In genomic region chr19:19458110-19458816, GRCh38 we compare ENCODE assay signal across 11 cellular contexts. TPM values are rescaled to one million over a fixed set of nuclear protein-coding genes. Genes with fewer than 3 reads are reported as not detected.
A peak's percentile ranks its signal among the peaks of the same experiment; 100 is the strongest.
DNase-seq lines count a peak whose midpoint lies in the region; ATAC-seq, FAIRE-seq and TF ChIP-seq lines count a peak whose summit lies in the region.
"Had no signal": no experiment of that assay in that cellular context is flagged by ENCODE, and none has a peak within 500 bp of the region (broad histone marks: within the 10 kb centered on the region; RNA-seq: fewer than 3 reads in every experiment).

No MANE protein-coding gene starts in this region.

- ATAC-seq in GM12878: no peak
- ATAC-seq in left colon: no peak
- no peak for ATAC-seq in GM21619 (IDR thresholded peaks at IDR 0.05; ENCODE audit: unreplicated experiment)
- ATAC-seq: Panc1 had no signal

- CTCF ChIA-PET in GM12878 (lab: Yijun Ruan, JAX): interaction anchor here (0.9 to 2.5 kb wide), 4 partner anchors 8 to 53 kb away, joined by 3 to 10 read pairs (median 6); partner anchors contain the start of gene GATAD2A

- no TSS peak for BruUV-seq in GM12878 (replicated peaks; lab: Mats Ljungman, UMichigan)

- 80% methylated on average over 14 of the region's 14 CpGs for WGBS in GM12878 (ENCODE audit: insufficient coverage, insufficient replicate concordance, low lambda C conversion rate, missing lambda C conversion rate)

- H3K27me3 Mint-ChIP-seq in nephron (ENCODE audit: low read depth): no peaks in the 10 kb centered on the region

- H3K4me2 ChIP-seq in GM12878 (ENCODE audit: control insufficient read depth, insufficient read depth): peak overlapping the region; percentile 62

- no peak for TF ChIP-seq EP300 in GM12878 (IDR thresholded peaks at IDR 0.05; ENCODE audit: borderline replicate concordance in 1 of 2, control insufficient read depth in 1 of 2, low read depth in 2 of 2, low read length in 2 of 2)

- H3K4me3 Mint-ChIP-seq in nephron: no peak overlapping the region

- peaks cover 65% of the 10 kb centered on the region for H3K79me2 ChIP-seq in GM12878 (ENCODE audit: control insufficient read depth, insufficient read depth, low read length)

- TF ChIP-seq CTCF in GM12878 (IDR thresholded peaks at IDR 0.05 in 2 of 3, conservative IDR thresholded peaks at IDR 0.05 in 1 of 3; ENCODE audit: control insufficient read depth in 2 of 3, extremely low read depth in 1 of 3, insufficient read depth in 1 of 3, low read depth in 3 of 3, low read length in 3 of 3): no peak
- no peak for TF ChIP-seq CTCF in nephron (IDR thresholded peaks at IDR 0.05; ENCODE audit: unreplicated experiment in 3 of 3)

- intact Hi-C loops in GM12878 (cut with micrococcal nuclease; ENCODE audit: unreplicated experiment) (loop anchor here (5.0 kb wide), 1 partner anchor 51 kb away; the partner anchor contains the start of gene GATAD2A), left colon (cut with DNase I, micrococcal nuclease) (no loop called here)

- RAD21 ChIA-PET in GM12878 (lab: Charles Lee; ENCODE audit: unreplicated experiment): interaction anchor here (0.6 to 3.1 kb wide), 4 partner anchors 14 to 99 kb away, joined by 3 to 21 read pairs (median 4); partner anchors contain the start of gene GATAD2A

- in situ Hi-C loops in GM12878 (cut with MboI): no loop called here

- H3K9ac ChIP-seq in GM12878 (ENCODE audit: control insufficient read depth, insufficient read depth, low read length): 0 out of 2 replicates have a peak overlapping the region, but pooled peaks have one; percentile 19

- H3K36me3 ChIP-seq in KOPT-K1 (ENCODE audit: insufficient read depth, low read length) (peaks cover 18% of the 10 kb centered on the region), GM12878 (ENCODE audit: control insufficient read depth in 2 of 2, insufficient read depth in 2 of 2, low read length in 1 of 2) (peaks cover 4 to 8% of the 10 kb centered on the region in 2 experiments; a peak in 2 of 4 replicates)

- peaks cover 50% of the 10 kb centered on the region for H3K4me1 ChIP-seq in GM12878 (ENCODE audit: control insufficient read depth, insufficient read depth, low read length)

- peaks cover 60% of the 10 kb centered on the region for H3K4me1 Mint-ChIP-seq in nephron

- FAIRE-seq in GM12878 (lab: Jason Lieb, UNC): no peak
- FAIRE-seq: urothelium cell line had no signal

- H4K20me1 ChIP-seq in GM12878 (ENCODE audit: control insufficient read depth, insufficient read depth): peaks cover 2% of the 10 kb centered on the region

- no peak for TF ChIP-seq RAD21 in GM12878 (IDR thresholded peaks at IDR 0.05; ENCODE audit: insufficient read depth, low read depth, low read length)

- no peak overlapping the region for H3K4me3 ChIP-seq in GM12878

- H2AFZ ChIP-seq in GM12878 (ENCODE audit: control insufficient read depth, low read depth, low read length): no peak overlapping the region

- H3K9me3 ChIP-seq in KOPT-K1 (ENCODE audit: insufficient read depth, low read length, poor library complexity, severe bottlenecking) (no peaks in the 10 kb centered on the region), GM12878 (replicated peaks; ENCODE audit: control insufficient read depth, insufficient read depth, low read length) (no peaks in the 10 kb centered on the region)

- H3K27ac Mint-ChIP-seq in nephron: peak overlapping the region; percentile 67 to 89 (median 80)

- SMC1A ChIA-PET in GM12878 (lab: Charles Lee; ENCODE audit: uncharacterized antibody, unreplicated experiment): interaction anchor here (1.3 to 3.0 kb wide), 5 partner anchors 9 to 47 kb away, joined by 3 to 21 read pairs (median 3); no protein-coding TSS in a partner anchor

- POLR2A ChIA-PET in GM12878 (lab: Charles Lee): interaction anchor here (0.6 to 2.6 kb wide), 4 partner anchors 9 to 410 kb away, joined by 3 to 7 read pairs (median 7); no protein-coding TSS in a partner anchor

- DNase-seq in CD1c-positive myeloid dendritic cell (ENCODE audit: extremely low spot score) (peak; percentile 18), GM12878 (ENCODE audit: low read depth, low spot score) (no peak), left colon (no peak), caudate nucleus (lab: John Stamatoyannopoulos, UW) (no peak), NCI-H1436 treated with DMSO at 0.1 percent for 48 hours (lab: John Stamatoyannopoulos, UW) (no peak)
- DNase-seq: effector CD8-positive, alpha-beta T cell had no signal

- no peak for TF ChIP-seq POLR2A in GM12878 (IDR thresholded peaks at IDR 0.05; ENCODE audit: low read depth, low read length)

- no peaks in the 10 kb centered on the region for H3K27me3 ChIP-seq in GM12878 (replicated peaks in 1 of 2; ENCODE audit: control insufficient read depth in 2 of 2, insufficient read depth in 2 of 2, low read length in 1 of 2)

- H3K9me3 Mint-ChIP-seq in nephron: no peaks in the 10 kb centered on the region

- H3K36me3 Mint-ChIP-seq in nephron (ENCODE audit: low read depth): peaks cover 3% of the 10 kb centered on the region

- H3K27ac ChIP-seq in KOPT-K1 (ENCODE audit: low read depth, low read length, poor library complexity, severe bottlenecking) (peak overlapping the region; percentile 82), GM12878 (ENCODE audit: control insufficient read depth, insufficient read depth) (peak overlapping the region; percentile 23), caudate nucleus (ENCODE audit: low read depth, low read length) (no peak overlapping the region)

TF ChIP-seq in GM12878, 131 proteins besides CTCF, POLR2A, EP300 and RAD21 (continues in another document):
- TF ChIP-seq BHLHE40 (IDR thresholded peaks at IDR 0.05; ENCODE audit: borderline replicate concordance in 1 of 2, low read depth in 2 of 2, low read length in 1 of 2) (no peak), RAD51 (IDR thresholded peaks at IDR 0.05) (no peak), RUNX3 (IDR thresholded peaks at IDR 0.05; ENCODE audit: low read length) (0 out of 2 replicates have a peak, but pooled peaks have one; percentile 5), CHD4 (IDR thresholded peaks at IDR 0.05) (no peak)

RNA-seq across cellular contexts. Expression of gene GATAD2A, which starts 52.8 kb away (rescaled TPM):
- total RNA-seq in GM12878 (2013; cell fraction: nucleolus; rRNA removed): 28.7 and 30.1 TPM in 2 replicates
- total RNA-seq in GM12878 (2014; rRNA removed) (47.1 and 61.8 TPM in 2 replicates), GM12878 (2014; rRNA removed; fragmentation: Illumina TruSeq; extraction: Trizol) (27.4 and 38.4 TPM in 2 replicates), GM12878 (2021) (161 and 173 TPM in 2 replicates), left colon (100 to 1,000 TPM; 104 to 135 TPM)
- polyA plus RNA-seq in GM12878 (2011; ENCODE audit: low read depth): 15.5 TPM
- polyA plus RNA-seq in GM12878 (2011; rRNA removed) (16.9 and 20.1 TPM in 2 replicates), GM12878 (2014; fragmentation: Illumina TruSeq; extraction: Trizol) (8.6 and 28.0 TPM in 2 replicates), GM12878 (2014; fragmentation: Nextera tagmentation; extraction: Ambion mirVana) (1 to 10 TPM; 2.6 to 2.7 TPM), GM12878 (2014; rRNA removed) (60.3 and 70.8 TPM in 2 replicates), GM12878 (2016; fragmentation: Nextera tagmentation; extraction: Ambion mirVana) (10 to 100 TPM; 31.4 to 32.7 TPM)
- polyA plus RNA-seq in GM12878 (2011; cell fraction: cytosol; rRNA removed): 18.7 and 20.9 TPM in 2 replicates
- polyA plus RNA-seq in GM12878 (2011; cell fraction: nucleus; rRNA removed): 21.5 and 39.0 TPM in 2 replicates
- 32.1 and 35.4 TPM in 2 replicates for polyA plus RNA-seq in GM12878 (2012)
- polyA minus RNA-seq in GM12878 (2011; rRNA and poly(A)+ RNA removed): 16.8 and 17.2 TPM in 2 replicates
- polyA minus RNA-seq in GM12878 (2011; cell fraction: cytosol; rRNA and poly(A)+ RNA removed): 29.5 and 34.5 TPM in 2 replicates
- polyA minus RNA-seq in GM12878 (2011; cell fraction: nucleus; rRNA and poly(A)+ RNA removed): 5.1 and 11.0 TPM in 2 replicates

RNA-seq across cellular contexts. Expression of gene TSSK6, which starts 57.1 kb away (rescaled TPM):
- 10.2 and 12.0 TPM in 2 replicates for total RNA-seq in GM12878 (2013; cell fraction: nucleolus; rRNA removed)
- total RNA-seq in GM12878 (2014; rRNA removed) (0.82 and 1.6 TPM in 2 replicates), GM12878 (2014; rRNA removed; fragmentation: Illumina TruSeq; extraction: Trizol) (0.49 and 0.55 TPM in 2 replicates), GM12878 (2021) (2.3 and 2.9 TPM in 2 replicates), left colon (1 to 10 TPM; 1.6 to 2.8 TPM)
- 0.58 TPM for polyA plus RNA-seq in GM12878 (2011; ENCODE audit: low read depth)
- polyA plus RNA-seq in GM12878 (2011; rRNA removed) (0.76 and 1.5 TPM in 2 replicates), GM12878 (2014; fragmentation: Illumina TruSeq; extraction: Trizol) (0.06 TPM in 1 of 2 replicates, not detected in the other), GM12878 (2014; fragmentation: Nextera tagmentation; extraction: Ambion mirVana) (not detected), GM12878 (2014; rRNA removed) (3.6 and 3.7 TPM in 2 replicates), GM12878 (2016; fragmentation: Nextera tagmentation; extraction: Ambion mirVana) (under 1 TPM; 0.38 to 0.47 TPM)
- 3.1 and 4.8 TPM in 2 replicates for polyA plus RNA-seq in GM12878 (2011; cell fraction: cytosol; rRNA removed)
- 12.7 and 13.5 TPM in 2 replicates for polyA plus RNA-seq in GM12878 (2011; cell fraction: nucleus; rRNA removed)
- polyA plus RNA-seq in GM12878 (2012): 1.7 and 2.8 TPM in 2 replicates
- polyA minus RNA-seq in GM12878 (2011; rRNA and poly(A)+ RNA removed): 1.7 and 5.9 TPM in 2 replicates
- 2.1 and 3.7 TPM in 2 replicates for polyA minus RNA-seq in GM12878 (2011; cell fraction: cytosol; rRNA and poly(A)+ RNA removed)
- polyA minus RNA-seq in GM12878 (2011; cell fraction: nucleus; rRNA and poly(A)+ RNA removed): 13.4 and 18.7 TPM in 2 replicates

RNA-seq across cellular contexts. Expression of gene NDUFA13, which starts 57.8 kb away (rescaled TPM):
- total RNA-seq in GM12878 (2013; cell fraction: nucleolus; rRNA removed): 144 and 157 TPM in 2 replicates
- total RNA-seq in GM12878 (2014; rRNA removed) (263 and 284 TPM in 2 replicates), GM12878 (2014; rRNA removed; fragmentation: Illumina TruSeq; extraction: Trizol) (303 and 329 TPM in 2 replicates), GM12878 (2021) (462 and 473 TPM in 2 replicates), left colon (100 to 1,000 TPM; 430 to 489 TPM)
- polyA plus RNA-seq in GM12878 (2011; ENCODE audit: low read depth): 1,149 TPM
- polyA plus RNA-seq in GM12878 (2011; rRNA removed) (282 and 475 TPM in 2 replicates), GM12878 (2014; fragmentation: Illumina TruSeq; extraction: Trizol) (53.4 and 224 TPM in 2 replicates), GM12878 (2014; fragmentation: Nextera tagmentation; extraction: Ambion mirVana) (100 to 1,000 TPM; 232 to 449 TPM), GM12878 (2014; rRNA removed) (528 and 564 TPM in 2 replicates), GM12878 (2016; fragmentation: Nextera tagmentation; extraction: Ambion mirVana) (100 to 1,000 TPM; 566 to 586 TPM)
- polyA plus RNA-seq in GM12878 (2011; cell fraction: cytosol; rRNA removed): 834 and 1,057 TPM in 2 replicates
- 373 and 417 TPM in 2 replicates for polyA plus RNA-seq in GM12878 (2011; cell fraction: nucleus; rRNA removed)
- polyA plus RNA-seq in GM12878 (2012): 244 and 350 TPM in 2 replicates
- 117 and 160 TPM in 2 replicates for polyA minus RNA-seq in GM12878 (2011; rRNA and poly(A)+ RNA removed)
- polyA minus RNA-seq in GM12878 (2011; cell fraction: cytosol; rRNA and poly(A)+ RNA removed): 69.2 and 95.4 TPM in 2 replicates
- polyA minus RNA-seq in GM12878 (2011; cell fraction: nucleus; rRNA and poly(A)+ RNA removed): 44.1 and 69.0 TPM in 2 replicates
